In the genomic region with DNA sequence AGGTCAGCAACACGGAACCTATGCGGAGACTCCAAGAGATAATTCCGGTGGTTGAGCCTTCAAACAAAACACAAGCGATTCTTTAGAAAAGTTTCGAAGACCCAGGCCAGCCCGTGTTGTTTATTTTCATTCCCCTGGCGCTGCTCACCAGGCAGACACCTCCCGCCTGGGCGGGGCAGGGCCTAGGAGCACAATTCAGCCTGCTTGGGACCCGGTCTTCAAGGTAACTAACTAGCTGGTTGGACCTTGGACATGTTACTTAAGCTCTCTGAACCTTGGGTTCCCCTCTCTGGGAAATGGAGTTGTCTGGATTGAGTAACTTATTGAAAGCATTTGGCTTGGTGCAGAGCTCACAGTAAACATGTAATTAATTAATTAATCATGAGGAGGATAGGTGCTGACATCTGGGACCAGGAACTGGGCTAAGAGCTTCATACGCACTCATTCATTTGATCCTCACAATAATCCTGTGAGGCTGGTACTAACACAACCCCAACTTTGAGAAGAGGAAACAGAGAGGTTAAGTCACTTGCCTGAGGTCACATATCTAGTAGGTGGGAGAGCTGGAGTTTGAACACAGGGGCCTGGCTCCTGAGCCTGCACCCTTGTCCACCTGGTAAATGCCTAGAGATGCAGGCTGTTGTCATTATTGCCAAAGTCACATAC, we compare ENCODE assay signal across 16 cellular contexts.
DNase-seq lines count a peak whose midpoint lies in the region; ATAC-seq and TF ChIP-seq lines count a peak whose summit lies in the region.
"Had no signal": no experiment of that assay in that cellular context is flagged by ENCODE, and none has a peak within 500 bp of the region (broad histone marks: within the 10 kb centered on the region; RNA-seq: fewer than 3 reads in every experiment).

No MANE protein-coding gene starts in this region.

- peaks cover 12% of the 10 kb centered on the region for H3K9me3 Mint-ChIP-seq in glutamatergic neuron (ENCODE audit: unreplicated experiment)

- TF ChIP-seq CTCF in glutamatergic neuron (IDR thresholded peaks at IDR 0.05; ENCODE audit: partially characterized antibody, unreplicated experiment), result no peak

- H3K4me1 Mint-ChIP-seq in glutamatergic neuron (ENCODE audit: low read depth, unreplicated experiment), result peaks cover 21% of the 10 kb centered on the region

- H3K36me3 Mint-ChIP-seq in glutamatergic neuron (ENCODE audit: unreplicated experiment), result peaks cover 5% of the 10 kb centered on the region

- H3K27me3 Mint-ChIP-seq in glutamatergic neuron (ENCODE audit: unreplicated experiment), result peaks cover 7% of the 10 kb centered on the region

- no peak overlapping the region for H3K4me3 Mint-ChIP-seq in glutamatergic neuron (ENCODE audit: unreplicated experiment)

- peak; percentile 39 for ATAC-seq in esophagus mucosa
- ATAC-seq in HG02798 (IDR thresholded peaks at IDR 0.05; ENCODE audit: poor library complexity, unreplicated experiment), result no peak
- ATAC-seq: Right ventricle myocardium inferior had no signal

- no peak overlapping the region for H3K27ac Mint-ChIP-seq in glutamatergic neuron (ENCODE audit: unreplicated experiment)

- DNase-seq in D341Med (ENCODE audit: low spot score) (peak; percentile 27), HuH-7 (ENCODE audit: low spot score) (peak; percentile 59), renal cortical epithelial cell (ENCODE audit: low read depth) (peak; percentile 42), AML-193 (lab: John Stamatoyannopoulos, UW) (no peak), glutamatergic neuron (no peak)
- DNase-seq: activated CD4-positive, alpha-beta T cell treated with anti-CD3 and anti-CD28 coated beads, Interleukin-2, amount 50 U/mL, for 1 hour; activated T-cell treated with anti-CD3 and anti-CD28 coated beads, Interleukin-2, amount 50 U/mL, for 48 hours; COR-L47; dermis blood vessel endothelial cell; NCI-H1092 treated with DMSO at 0.1 percent for 48 hours; NCI-H2107; NCI-H524 treated with DMSO at 0.1 percent for 48 hours; stimulated activated naive CD4-positive, alpha-beta T cell treated with Interleukin-2 at 50 U/mL for 16 hours had no signal

Comparison
In these comparisons a context has a peak if more than half of its experiments do, and no peak if none do; other contexts are left out.
1. DNase-seq: peak in D341Med (single experiment), HuH-7 (single experiment) and renal cortical epithelial cell (single experiment); none in AML-193 (0 of 2) and glutamatergic neuron (single experiment).